8 cellular contexts compared by ENCODE assay signal in the genomic region with DNA sequence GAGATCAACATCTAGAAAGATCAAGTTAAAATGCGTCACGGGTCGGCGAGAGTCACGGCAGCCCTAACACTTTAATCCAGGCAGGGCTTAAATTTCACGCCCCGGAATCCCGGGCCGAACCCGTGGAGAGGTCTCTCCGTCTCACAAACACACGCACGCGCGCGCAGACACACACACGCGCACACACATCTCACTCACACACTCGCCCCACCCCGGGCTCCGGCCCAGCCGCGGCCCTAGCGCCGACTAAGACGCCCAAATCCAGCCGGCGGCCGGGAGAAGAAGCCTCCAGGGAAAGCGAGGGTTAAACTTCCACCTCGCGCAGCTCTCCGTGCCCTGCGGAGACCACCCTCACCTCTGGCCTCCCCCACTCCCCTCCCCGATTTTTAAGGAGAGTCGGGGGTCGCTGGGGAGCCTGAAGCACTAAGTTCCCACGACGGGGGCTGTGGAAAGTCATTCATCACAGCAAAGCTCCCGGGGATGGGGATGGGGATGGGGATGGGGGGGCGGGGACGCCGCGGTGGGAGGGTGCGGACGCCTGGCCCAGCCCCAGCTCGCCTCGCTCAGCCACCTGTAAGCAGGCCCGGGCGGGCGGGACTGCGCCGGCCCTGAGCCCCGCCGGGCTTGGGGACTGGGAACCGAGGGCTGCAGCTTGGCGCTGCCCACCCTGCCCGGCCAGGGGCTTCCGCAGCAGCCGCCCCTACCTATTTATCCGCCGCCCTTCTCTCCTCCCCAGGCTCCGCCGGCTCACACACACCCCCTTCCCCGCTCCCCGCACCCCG. TPM values are rescaled to one million over a fixed set of nuclear protein-coding genes. Genes with fewer than 3 reads are reported as not detected.
DNase-seq lines count a peak whose midpoint lies in the region; ATAC-seq, FAIRE-seq and TF ChIP-seq lines count a peak whose summit lies in the region.

No MANE protein-coding gene starts in this region.

- H3K27me3 ChIP-seq in osteoblast (ENCODE audit: insufficient read depth, low read length), result peaks cover 16% of the 10 kb centered on the region

- intact Hi-C loops in Right ventricle myocardium superior (cut with DNase I), result no loop called here

- ATAC-seq in Right ventricle myocardium superior (ENCODE audit: poor library complexity) (peak; percentile 14), HG02852 (IDR thresholded peaks at IDR 0.05; ENCODE audit: unreplicated experiment) (no peak)

- no peaks in the 10 kb centered on the region for H3K36me3 Mint-ChIP-seq in activated naive CD8-positive, alpha-beta T cell treated with anti-CD3 and anti-CD28 coated beads for 36 hours

- peaks cover 48% of the 10 kb centered on the region for H3K79me2 ChIP-seq in osteoblast (ENCODE audit: insufficient read depth, low read length)

- no peaks in the 10 kb centered on the region for H3K9me3 Mint-ChIP-seq in activated naive CD8-positive, alpha-beta T cell treated with anti-CD3 and anti-CD28 coated beads for 36 hours

- H3K9me3 ChIP-seq in osteoblast (ENCODE audit: low read depth, low read length), result no peaks in the 10 kb centered on the region

- peak overlapping the region; percentile 71 for H3K27ac ChIP-seq in osteoblast (ENCODE audit: low read depth, low read length)

- peaks cover 12% of the 10 kb centered on the region for H3K4me1 Mint-ChIP-seq in activated naive CD8-positive, alpha-beta T cell treated with anti-CD3 and anti-CD28 coated beads for 36 hours

- H3K4me3 ChIP-seq in osteoblast (ENCODE audit: insufficient read depth, low read length), result peak overlapping the region; percentile 91

- no peak for TF ChIP-seq CTCF in osteoblast (IDR thresholded peaks at IDR 0.05; ENCODE audit: extremely low read depth, low read depth, low read length)

- H3K4me3 Mint-ChIP-seq in activated naive CD8-positive, alpha-beta T cell treated with anti-CD3 and anti-CD28 coated beads for 36 hours, result peak overlapping the region; percentile 81

- H3K4me1 ChIP-seq in osteoblast (ENCODE audit: insufficient read depth, low read length), result peaks cover 44% of the 10 kb centered on the region

- DNase-seq in Ammon's horn (ENCODE audit: low spot score), result peak; percentile 72
- no peak for DNase-seq in HTR-8/SVneo (ENCODE audit: insufficient read length, low spot score)
- no peak for DNase-seq in activated naive CD8-positive, alpha-beta T cell treated with anti-CD3 and anti-CD28 coated beads for 36 hours
- peak; percentile 81 for DNase-seq in Right ventricle myocardium superior
- peak; percentile 97 for DNase-seq in osteoblast (ENCODE audit: insufficient read length, low spot score, missing footprints)
- no peak for DNase-seq in NCI-H1930 (lab: John Stamatoyannopoulos, UW)
- DNase-seq in NCI-H446 (lab: John Stamatoyannopoulos, UW), result no peak

- peaks cover 15% of the 10 kb centered on the region for H4K20me1 ChIP-seq in osteoblast (ENCODE audit: insufficient read depth, low read length)

- peak; percentile 75 for FAIRE-seq in HTR-8/SVneo (lab: Jason Lieb, UNC)

- H3K4me2 ChIP-seq in osteoblast (ENCODE audit: insufficient read depth, low read length), result peak overlapping the region; percentile 80

- no peak overlapping the region for H3K27ac Mint-ChIP-seq in activated naive CD8-positive, alpha-beta T cell treated with anti-CD3 and anti-CD28 coated beads for 36 hours

- no peak overlapping the region for H2AFZ ChIP-seq in osteoblast (ENCODE audit: low read length)

- H3K27me3 Mint-ChIP-seq in activated naive CD8-positive, alpha-beta T cell treated with anti-CD3 and anti-CD28 coated beads for 36 hours, result peaks cover 53% of the 10 kb centered on the region

- H3K36me3 ChIP-seq in osteoblast (ENCODE audit: insufficient read depth, low read length), result no peaks in the 10 kb centered on the region

RNA-seq across cellular contexts. Expression of gene PDGFA, which starts 1.6 kb away (rescaled TPM):
- total RNA-seq in activated naive CD8-positive, alpha-beta T cell treated with anti-CD3 and anti-CD28 coated beads for 36 hours, result 1 to 10 TPM; 3.3 to 4.1 TPM
- 34.5 TPM for total RNA-seq in Right ventricle myocardium superior
- total RNA-seq in osteoblast, result 32.6 and 35.9 TPM in 2 replicates

Comparison
In these comparisons a context has a peak if more than half of its experiments do, and no peak if none do; other contexts are left out.
1. DNase-seq: peak in Ammon's horn (single experiment), Right ventricle myocardium superior (single experiment) and osteoblast (single experiment); none in HTR-8/SVneo (single experiment), activated naive CD8-positive, alpha-beta T cell treated with anti-CD3 and anti-CD28 coated beads for 36 hours (single experiment), NCI-H1930 (0 of 2) and NCI-H446 (0 of 2).